2 cellular contexts compared by ENCODE assay signal in the genomic region with DNA sequence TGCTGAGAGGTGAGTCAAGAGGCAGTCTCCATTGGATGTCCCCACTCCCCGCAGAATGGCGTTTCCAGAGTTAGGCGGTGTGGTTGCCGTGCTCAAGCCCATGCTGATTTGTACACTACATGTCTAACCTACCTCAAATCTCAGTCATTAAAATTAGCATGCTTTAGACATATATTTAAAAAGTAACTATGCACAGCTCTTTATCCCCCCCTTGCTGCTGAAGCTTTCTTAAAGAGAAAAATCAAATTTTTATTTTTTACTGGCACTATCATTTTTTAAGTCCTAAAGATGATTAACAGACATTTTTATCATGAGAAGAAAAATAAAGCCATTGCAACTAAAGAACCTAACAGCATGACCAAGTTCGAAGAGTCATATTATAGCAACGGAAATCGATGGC.
A peak's percentile ranks its signal among the peaks of the same experiment; 100 is the strongest.
TF ChIP-seq lines count a peak whose summit lies in the region.

No MANE protein-coding gene starts in this region.

TF ChIP-seq in GM23338, 12 proteins besides CTCF, POLR2A, EP300 and RAD21:
- TF ChIP-seq EZH2 (IDR thresholded peaks at IDR 0.05; ENCODE audit: low read depth, unreplicated experiment) (no peak), CREB1 (CRISPR knock-in tag; IDR thresholded peaks at IDR 0.05; ENCODE audit: low read depth) (no peak), ZNF462 (CRISPR knock-in tag; IDR thresholded peaks at IDR 0.05) (no peak), ZNF331 (CRISPR knock-in tag; IDR thresholded peaks at IDR 0.05; ENCODE audit: low read depth) (no peak), STAT1 (IDR thresholded peaks at IDR 0.05; ENCODE audit: unreplicated experiment) (no peak), JUNB (IDR thresholded peaks at IDR 0.05; ENCODE audit: unreplicated experiment) (no peak), ZNF114 (CRISPR knock-in tag; IDR thresholded peaks at IDR 0.05) (no peak), ETS1 (IDR thresholded peaks at IDR 0.05) (no peak), NANOG (IDR thresholded peaks at IDR 0.05; ENCODE audit: borderline replicate concordance) (no peak)
- TF ChIP-seq, protein P1, sequence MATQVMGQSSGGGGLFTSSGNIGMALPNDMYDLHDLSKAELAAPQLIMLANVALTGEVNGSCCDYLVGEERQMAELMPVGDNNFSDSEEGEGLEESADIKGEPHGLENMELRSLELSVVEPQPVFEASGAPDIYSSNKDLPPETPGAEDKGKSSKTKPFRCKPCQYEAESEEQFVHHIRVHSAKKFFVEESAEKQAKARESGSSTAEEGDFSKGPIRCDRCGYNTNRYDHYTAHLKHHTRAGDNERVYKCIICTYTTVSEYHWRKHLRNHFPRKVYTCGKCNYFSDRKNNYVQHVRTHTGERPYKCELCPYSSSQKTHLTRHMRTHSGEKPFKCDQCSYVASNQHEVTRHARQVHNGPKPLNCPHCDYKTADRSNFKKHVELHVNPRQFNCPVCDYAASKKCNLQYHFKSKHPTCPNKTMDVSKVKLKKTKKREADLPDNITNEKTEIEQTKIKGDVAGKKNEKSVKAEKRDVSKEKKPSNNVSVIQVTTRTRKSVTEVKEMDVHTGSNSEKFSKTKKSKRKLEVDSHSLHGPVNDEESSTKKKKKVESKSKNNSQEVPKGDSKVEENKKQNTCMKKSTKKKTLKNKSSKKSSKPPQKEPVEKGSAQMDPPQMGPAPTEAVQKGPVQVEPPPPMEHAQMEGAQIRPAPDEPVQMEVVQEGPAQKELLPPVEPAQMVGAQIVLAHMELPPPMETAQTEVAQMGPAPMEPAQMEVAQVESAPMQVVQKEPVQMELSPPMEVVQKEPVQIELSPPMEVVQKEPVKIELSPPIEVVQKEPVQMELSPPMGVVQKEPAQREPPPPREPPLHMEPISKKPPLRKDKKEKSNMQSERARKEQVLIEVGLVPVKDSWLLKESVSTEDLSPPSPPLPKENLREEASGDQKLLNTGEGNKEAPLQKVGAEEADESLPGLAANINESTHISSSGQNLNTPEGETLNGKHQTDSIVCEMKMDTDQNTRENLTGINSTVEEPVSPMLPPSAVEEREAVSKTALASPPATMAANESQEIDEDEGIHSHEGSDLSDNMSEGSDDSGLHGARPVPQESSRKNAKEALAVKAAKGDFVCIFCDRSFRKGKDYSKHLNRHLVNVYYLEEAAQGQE (IDR thresholded peaks at IDR 0.05; ENCODE audit: unreplicated experiment): no peak

TF ChIP-seq in GM12878, 131 proteins besides CTCF, POLR2A, EP300 and RAD21:
- TF ChIP-seq YBX1 (IDR thresholded peaks at IDR 0.05): no peak
- TF ChIP-seq ATF3 (IDR thresholded peaks at IDR 0.05; ENCODE audit: borderline replicate concordance, extremely low read depth, low read depth, low read length): no peak
- TF ChIP-seq PAX8 (IDR thresholded peaks at IDR 0.05): no peak
- no peak for TF ChIP-seq MEF2A (IDR thresholded peaks at IDR 0.05; ENCODE audit: insufficient read depth, low read depth, low read length)
- peak; percentile 16; the same call in 1 of the 2 replicates for TF ChIP-seq SMC3 (IDR thresholded peaks at IDR 0.05; ENCODE audit: borderline replicate concordance, low read length)
